In the genomic region with DNA sequence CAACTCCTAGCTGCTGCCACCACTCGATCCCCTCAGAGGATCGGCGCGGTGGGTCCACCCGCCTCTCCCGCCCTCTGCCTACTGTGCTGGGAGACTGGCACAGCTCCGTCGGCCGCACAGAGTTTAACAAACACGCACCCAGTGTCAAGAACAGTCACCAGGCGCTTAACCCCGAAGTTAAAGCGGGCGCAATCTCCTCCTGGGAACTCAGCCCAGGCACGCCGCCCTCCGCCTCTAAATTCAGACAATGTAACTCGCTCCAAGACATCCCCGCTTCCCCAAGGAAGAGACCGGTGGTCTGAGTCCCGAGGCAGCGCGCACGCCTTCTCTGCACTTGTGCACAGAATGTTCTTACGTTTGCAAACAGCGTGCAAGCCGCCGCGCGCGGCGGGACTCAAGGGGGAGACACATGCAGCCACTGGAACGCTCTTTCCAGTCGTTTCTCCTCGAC, we compare ENCODE assay signal across 8 cellular contexts. TPM values are rescaled to one million over a fixed set of nuclear protein-coding genes. Genes with fewer than 3 reads are reported as not detected.
A peak's percentile ranks its signal among the peaks of the same experiment; 100 is the strongest.
DNase-seq lines count a peak whose midpoint lies in the region; ATAC-seq, FAIRE-seq and TF ChIP-seq lines count a peak whose summit lies in the region.

No MANE protein-coding gene starts in this region.

- CTCF ChIA-PET in mammary epithelial cell (lab: Charles Lee; ENCODE audit: low non-redundant PET): no interaction called here

- peak overlapping the region; percentile 97 for H3K4me3 Mint-ChIP-seq in T-helper 17 cell

- H3K4me1 ChIP-seq in HUES6 (ENCODE audit: control insufficient read depth, insufficient read depth, low read length) (0 out of 2 replicates have a peak, but pooled peaks cover 8% of the 10 kb centered on the region), mammary epithelial cell (ENCODE audit: insufficient read depth, low read length) (peaks cover 17% of the 10 kb centered on the region)

- H3K27ac ChIP-seq in HUES6 (ENCODE audit: low read depth, low read length) (no peak overlapping the region), mammary epithelial cell (ENCODE audit: insufficient read depth, low read depth, low read length) (no peak overlapping the region)

- in situ Hi-C loops in mammary epithelial cell (cut with MboI; ENCODE audit: low sequenced_read_pairs in 2 of 2): no loop called here

- H3K27ac Mint-ChIP-seq in T-helper 17 cell: peak overlapping the region; percentile 99

- no peaks in the 10 kb centered on the region for H3K79me2 ChIP-seq in mammary epithelial cell (ENCODE audit: insufficient read depth, low read length)

- no peaks in the 10 kb centered on the region for H3K27me3 Mint-ChIP-seq in T-helper 17 cell

- H4K20me1 ChIP-seq in mammary epithelial cell (ENCODE audit: insufficient read depth, low read length): no peaks in the 10 kb centered on the region

- H3K36me3 Mint-ChIP-seq in T-helper 17 cell (ENCODE audit: low read depth): peaks cover 19% of the 10 kb centered on the region

- no peak overlapping the region for H2AFZ ChIP-seq in mammary epithelial cell (ENCODE audit: low read depth, low read length)

- H3K4me1 Mint-ChIP-seq in T-helper 17 cell: peaks cover 50% of the 10 kb centered on the region

- intact Hi-C loops in mammary epithelial cell (cut with micrococcal nuclease): loop anchor here (10.0 kb wide), 1 partner anchor 257 kb away; no protein-coding TSS in a partner anchor

- TF ChIP-seq CTCF in GM20000 (IDR thresholded peaks at IDR 0.05; ENCODE audit: extremely low read depth, missing control alignments): no peak
- no peak for TF ChIP-seq CTCF in mammary epithelial cell (conservative IDR thresholded peaks at IDR 0.05 in 1 of 2, IDR thresholded peaks at IDR 0.05 in 1 of 2; ENCODE audit: extremely low read depth in 1 of 2, insufficient read depth in 1 of 2, low read depth in 1 of 2, low read length in 2 of 2)

- H3K4me3 ChIP-seq in HUES6 (ENCODE audit: low read depth, low read length) (peak overlapping the region; percentile 68), mammary epithelial cell (replicated peaks in 1 of 3; ENCODE audit: insufficient read depth in 1 of 3, low read depth in 2 of 3, low read length in 3 of 3) (no peak overlapping the region)

- TF ChIP-seq POLR2A in GM12891 (IDR thresholded peaks at IDR 0.05; ENCODE audit: low read depth, low read length): no peak

- ATAC-seq in T-helper 17 cell (peak; percentile 2), left lobe of liver (peak; percentile 22)

- DNase-seq in COR-L47 (lab: John Stamatoyannopoulos, UW): peak; percentile 53
- DNase-seq in GM20000 (ENCODE audit: low spot score): peak; percentile 45
- peak in 2 of 3 donors; percentile 30 to 31 for DNase-seq in T-helper 17 cell
- DNase-seq in mammary epithelial cell: peak; percentile 14
- DNase-seq in left lobe of liver (ENCODE audit: low spot score): no peak
- peak; percentile 45 to 56 for DNase-seq in stimulated activated CD4-positive, alpha-beta T cell treated with anti-CD3 and anti-CD28 coated beads, Interleukin-4, amount 100 ng/mL, for 4 hours
- no peak for DNase-seq in GM12891 (ENCODE audit: insufficient read length, low spot score)

- H3K27me3 ChIP-seq in HUES6 (ENCODE audit: control insufficient read depth, insufficient read depth, low read length) (peaks cover 66% of the 10 kb centered on the region), mammary epithelial cell (ENCODE audit: insufficient read depth, low read length) (peaks cover 53% of the 10 kb centered on the region)

- peaks cover 6% of the 10 kb centered on the region; the same call in 1 of the 2 replicates for H3K36me3 ChIP-seq in HUES6 (ENCODE audit: control insufficient read depth, insufficient read depth, low read length)
- no peaks in the 10 kb centered on the region for H3K36me3 ChIP-seq in mammary epithelial cell (ENCODE audit: insufficient read depth, low read length)

- no TSS peak for BruUV-seq in mammary epithelial cell (replicated peaks; lab: Mats Ljungman, UMichigan)

- dilution Hi-C loops in mammary epithelial cell (cut with HindIII; ENCODE audit: low sequenced_read_pairs): no loop called here

- 6% methylated on average over 10 of the region's 35 CpGs for WGBS in mammary epithelial cell (ENCODE audit: low coverage, missing lambda C conversion rate)

- H3K9ac ChIP-seq in HUES6 (ENCODE audit: low read length) (peak overlapping the region; percentile 54), mammary epithelial cell (ENCODE audit: insufficient read depth, low read length) (no peak overlapping the region)

- H3K9me3 ChIP-seq in HUES6 (ENCODE audit: control insufficient read depth, insufficient read depth, low read depth, low read length) (no peaks in the 10 kb centered on the region), T-helper 17 cell (ENCODE audit: control insufficient read depth, low read length, poor library complexity, severe bottlenecking) (no peaks in the 10 kb centered on the region), mammary epithelial cell (replicated peaks; ENCODE audit: insufficient read depth, low read length) (no peaks in the 10 kb centered on the region)

- no peak for FAIRE-seq in GM12891 (lab: Jason Lieb, UNC)

- H3K4me2 ChIP-seq in mammary epithelial cell (ENCODE audit: insufficient read depth, low read depth, low read length): peak overlapping the region; percentile 60

TF ChIP-seq in GM12891, 5 proteins besides CTCF, POLR2A, EP300 and RAD21:
- no peak for TF ChIP-seq TAF1 (IDR thresholded peaks at IDR 0.05; ENCODE audit: low read depth, low read length)
- no peak for TF ChIP-seq PAX5 (IDR thresholded peaks at IDR 0.05; ENCODE audit: insufficient read depth, low read length, severe bottlenecking)
- TF ChIP-seq POU2F2 (IDR thresholded peaks at IDR 0.05; ENCODE audit: low read depth, low read length): no peak; the same call in 1 of the 2 replicates
- TF ChIP-seq SPI1 (IDR thresholded peaks at IDR 0.05; ENCODE audit: low read depth, low read length): no peak
- TF ChIP-seq POLR2AphosphoS5 (IDR thresholded peaks at IDR 0.05; ENCODE audit: low read depth, low read length): no peak; the same call in 1 of the 2 replicates

RNA-seq across cellular contexts. Expression of a gene that starts 0.5 kb away (rescaled TPM):
- total RNA-seq in T-helper 17 cell (1,000 to 10,000 TPM; 1,189 to 1,429 TPM), mammary epithelial cell (not detected), left lobe of liver (2.0 TPM)
- 0.03 TPM for polyA plus RNA-seq in mammary epithelial cell
- not detected for polyA minus RNA-seq in mammary epithelial cell
- 20.2 TPM for polyA plus RNA-seq in GM12891 (2012; ENCODE audit: low read depth, missing spikeins)

Comparison
In these comparisons a context has a peak if more than half of its experiments do, and no peak if none do; other contexts are left out.
1. DNase-seq: peak in COR-L47 (single experiment), GM20000 (single experiment), T-helper 17 cell (2 of 3), mammary epithelial cell (single experiment) and stimulated activated CD4-positive, alpha-beta T cell treated with anti-CD3 and anti-CD28 coated beads, Interleukin-4, amount 100 ng/mL, for 4 hours (2 of 2); none in left lobe of liver (single experiment) and GM12891 (single experiment).
2. RNA of a gene that starts 0.5 kb away (total RNA-seq): 1,189 to 1,429 TPM in T-helper 17 cell; 2.0 TPM in left lobe of liver (single experiment) and not detected in mammary epithelial cell; every median in the first group is over 100 times any median in the second.